In the genomic region with DNA sequence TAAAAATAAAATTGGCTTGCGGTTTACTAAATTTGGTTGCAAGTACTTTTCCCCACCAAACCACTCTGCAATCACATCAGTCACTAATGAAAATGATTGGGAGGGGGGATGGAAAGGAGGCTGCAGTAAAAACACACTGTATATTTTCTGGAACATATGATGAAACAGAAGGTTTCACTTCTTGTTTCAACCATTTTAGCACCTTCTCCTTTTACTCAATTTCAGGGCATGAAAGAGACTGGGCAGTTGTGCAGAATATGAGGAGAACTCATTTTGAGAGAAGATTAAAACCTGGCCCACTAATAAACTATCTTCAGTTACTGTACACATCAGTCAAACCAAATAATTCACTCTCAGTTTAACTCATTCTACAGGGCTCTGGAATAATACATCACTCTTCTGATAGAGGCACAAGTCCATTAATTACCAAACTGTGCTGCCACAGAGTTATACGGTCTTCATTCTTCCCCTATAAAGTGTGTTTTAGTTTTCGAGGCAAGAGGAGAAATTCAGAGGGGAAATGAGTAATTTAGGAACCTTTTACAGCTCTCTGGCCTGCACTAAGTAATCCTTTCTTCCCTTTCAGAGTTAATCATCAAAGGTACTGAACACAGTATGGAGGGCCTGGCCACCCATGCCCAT, we compare ENCODE assay signal across 8 cellular contexts. TPM values are rescaled to one million over a fixed set of nuclear protein-coding genes. Genes with fewer than 3 reads are reported as not detected.
DNase-seq lines count a peak whose midpoint lies in the region; ATAC-seq, FAIRE-seq and TF ChIP-seq lines count a peak whose summit lies in the region.

No MANE protein-coding gene starts in this region.

- peaks cover 4% of the 10 kb centered on the region for H3K36me3 Mint-ChIP-seq in activated CD4-positive, alpha-beta memory T cell treated with anti-CD3 and anti-CD28 coated beads, Interleukin-2, amount 10 ng/mL, durations not matched to agents 7 days and 5 days (ENCODE audit: low read depth)

- in situ Hi-C loops in G401 (cut with HindIII; ENCODE audit: low sequenced_read_pairs): no loop called here

- H3K4me3 Mint-ChIP-seq in activated CD4-positive, alpha-beta memory T cell treated with anti-CD3 and anti-CD28 coated beads, Interleukin-2, amount 10 ng/mL, durations not matched to agents 7 days and 5 days: no peak overlapping the region

- CTCF ChIA-PET in A549 (lab: Yijun Ruan, JAX): interaction anchor here (0.6 kb wide), 1 partner anchor 508 kb away, joined by 4 read pairs; no protein-coding TSS in a partner anchor
- CTCF ChIA-PET in activated CD4-positive, alpha-beta memory T cell treated with anti-CD3 and anti-CD28 coated beads, Interleukin-2, amount 10 ng/mL, durations not matched to agents 7 days and 5 days (lab: Charles Lee): no interaction called here

- peak overlapping the region; percentile 13 for H3K27ac Mint-ChIP-seq in activated CD4-positive, alpha-beta memory T cell treated with anti-CD3 and anti-CD28 coated beads, Interleukin-2, amount 10 ng/mL, durations not matched to agents 7 days and 5 days

- H3K4me2 ChIP-seq in A549: peak overlapping the region; percentile 42; the same call in 1 of the 3 replicates

- TF ChIP-seq EP300 in A549 (IDR thresholded peaks at IDR 0.05): no peak
- no peak for TF ChIP-seq EP300 in upper lobe of left lung (IDR thresholded peaks at IDR 0.05)

- TF ChIP-seq CTCF in A549 (IDR thresholded peaks at IDR 0.05) (no peak), upper lobe of left lung (IDR thresholded peaks at IDR 0.05) (no peak)

- peaks cover 47% of the 10 kb centered on the region for H3K4me1 Mint-ChIP-seq in activated CD4-positive, alpha-beta memory T cell treated with anti-CD3 and anti-CD28 coated beads, Interleukin-2, amount 10 ng/mL, durations not matched to agents 7 days and 5 days

- no peak overlapping the region for H3K4me3 ChIP-seq in A549
- no peak overlapping the region for H3K4me3 ChIP-seq in upper lobe of left lung

- DNase-seq in A549 (ENCODE audit: low read depth in 1 of 2, low spot score in 1 of 2) (no peak), upper lobe of left lung (no peak), G401 (ENCODE audit: low spot score) (no peak), NCI-H2029 (lab: John Stamatoyannopoulos, UW) (no peak), glomerular visceral epithelial cell (ENCODE audit: extremely low spot score) (no peak)
- no peak for DNase-seq in activated CD4-positive, alpha-beta memory T cell treated with anti-CD3 and anti-CD28 coated beads, Interleukin-2, amount 10 ng/mL, durations not matched to agents 7 days and 5 days

- 77% methylated on average over 3 of the region's 3 CpGs for whole genome bisulfite sequencing in A549 (ENCODE audit: missing lambda C conversion rate)
- WGBS in upper lobe of left lung, 2 donors: 57 to 71% methylated on average over 3 of the region's 3 CpGs

- H3K4me1 ChIP-seq in A549 (peaks cover 16% of the 10 kb centered on the region), upper lobe of left lung (peaks cover 15 to 28% (median 19%) of the 10 kb centered on the region in 4 donors)

- TF ChIP-seq POLR2A in A549 (IDR thresholded peaks at IDR 0.05; ENCODE audit: low read length) (no peak), upper lobe of left lung (IDR thresholded peaks at IDR 0.05) (no peak)

- H3K27ac ChIP-seq in A549: no peak overlapping the region
- peak overlapping the region in 3 of 4 donors; percentile 8 to 31 (median 16) for H3K27ac ChIP-seq in upper lobe of left lung

- FAIRE-seq in A549 (lab: Jason Lieb, UNC): no peak

- H3K36me3 ChIP-seq in upper lobe of left lung: no peaks in the 10 kb centered on the region

- H3K27me3 ChIP-seq in upper lobe of left lung: no peaks in the 10 kb centered on the region

- no peak for TF ChIP-seq RAD21 in A549 (conservative IDR thresholded peaks at IDR 0.05 in 1 of 2, IDR thresholded peaks at IDR 0.05 in 1 of 2)

- H3K9me3 ChIP-seq in A549 (no peaks in the 10 kb centered on the region), upper lobe of left lung (no peaks in the 10 kb centered on the region)

- H3K27me3 Mint-ChIP-seq in activated CD4-positive, alpha-beta memory T cell treated with anti-CD3 and anti-CD28 coated beads, Interleukin-2, amount 10 ng/mL, durations not matched to agents 7 days and 5 days: peaks cover 38% of the 10 kb centered on the region

- POLR2A ChIA-PET in A549 (lab: Yijun Ruan, JAX): no interaction called here
- POLR2A ChIA-PET in activated CD4-positive, alpha-beta memory T cell treated with anti-CD3 and anti-CD28 coated beads, Interleukin-2, amount 10 ng/mL, durations not matched to agents 7 days and 5 days (lab: Charles Lee): no interaction called here

- peaks cover 4% of the 10 kb centered on the region for H3K9me3 Mint-ChIP-seq in activated CD4-positive, alpha-beta memory T cell treated with anti-CD3 and anti-CD28 coated beads, Interleukin-2, amount 10 ng/mL, durations not matched to agents 7 days and 5 days

- ATAC-seq in A549: no peak
- ATAC-seq in GM19035 (IDR thresholded peaks at IDR 0.05; ENCODE audit: unreplicated experiment): peak; percentile 81
- peak; percentile 84 for ATAC-seq in HG03095 (IDR thresholded peaks at IDR 0.05; ENCODE audit: unreplicated experiment)
- ATAC-seq in upper lobe of left lung (ENCODE audit: low FRiP score in 2 of 2): peak in 1 of 2 donors; percentile 63

TF ChIP-seq in A549, 52 proteins besides CTCF, POLR2A, EP300 and RAD21:
- TF ChIP-seq, protein P1, sequence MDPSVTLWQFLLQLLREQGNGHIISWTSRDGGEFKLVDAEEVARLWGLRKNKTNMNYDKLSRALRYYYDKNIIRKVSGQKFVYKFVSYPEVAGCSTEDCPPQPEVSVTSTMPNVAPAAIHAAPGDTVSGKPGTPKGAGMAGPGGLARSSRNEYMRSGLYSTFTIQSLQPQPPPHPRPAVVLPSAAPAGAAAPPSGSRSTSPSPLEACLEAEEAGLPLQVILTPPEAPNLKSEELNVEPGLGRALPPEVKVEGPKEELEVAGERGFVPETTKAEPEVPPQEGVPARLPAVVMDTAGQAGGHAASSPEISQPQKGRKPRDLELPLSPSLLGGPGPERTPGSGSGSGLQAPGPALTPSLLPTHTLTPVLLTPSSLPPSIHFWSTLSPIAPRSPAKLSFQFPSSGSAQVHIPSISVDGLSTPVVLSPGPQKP (IDR thresholded peaks at IDR 0.05; ENCODE audit: low read depth, low read length): no peak
- TF ChIP-seq MYC (IDR thresholded peaks at IDR 0.05; ENCODE audit: borderline replicate concordance, low read length) (no peak), CBX2 (IDR thresholded peaks at IDR 0.05; ENCODE audit: borderline replicate concordance, low read depth) (no peak), CHD4 (IDR thresholded peaks at IDR 0.05; ENCODE audit: borderline replicate concordance) (no peak), JUN (IDR thresholded peaks at IDR 0.05) (no peak), SMC3 (IDR thresholded peaks at IDR 0.05) (no peak), NPAS2 (CRISPR knock-in tag; IDR thresholded peaks at IDR 0.05; ENCODE audit: borderline replicate concordance) (no peak), ZC3H11A (IDR thresholded peaks at IDR 0.05) (no peak), KDM5A (IDR thresholded peaks at IDR 0.05) (no peak), ZNF302 (CRISPR knock-in tag; IDR thresholded peaks at IDR 0.05) (no peak), RARB (CRISPR knock-in tag; IDR thresholded peaks at IDR 0.05) (no peak), JUNB (IDR thresholded peaks at IDR 0.05) (no peak)
- TF ChIP-seq, protein P2, sequence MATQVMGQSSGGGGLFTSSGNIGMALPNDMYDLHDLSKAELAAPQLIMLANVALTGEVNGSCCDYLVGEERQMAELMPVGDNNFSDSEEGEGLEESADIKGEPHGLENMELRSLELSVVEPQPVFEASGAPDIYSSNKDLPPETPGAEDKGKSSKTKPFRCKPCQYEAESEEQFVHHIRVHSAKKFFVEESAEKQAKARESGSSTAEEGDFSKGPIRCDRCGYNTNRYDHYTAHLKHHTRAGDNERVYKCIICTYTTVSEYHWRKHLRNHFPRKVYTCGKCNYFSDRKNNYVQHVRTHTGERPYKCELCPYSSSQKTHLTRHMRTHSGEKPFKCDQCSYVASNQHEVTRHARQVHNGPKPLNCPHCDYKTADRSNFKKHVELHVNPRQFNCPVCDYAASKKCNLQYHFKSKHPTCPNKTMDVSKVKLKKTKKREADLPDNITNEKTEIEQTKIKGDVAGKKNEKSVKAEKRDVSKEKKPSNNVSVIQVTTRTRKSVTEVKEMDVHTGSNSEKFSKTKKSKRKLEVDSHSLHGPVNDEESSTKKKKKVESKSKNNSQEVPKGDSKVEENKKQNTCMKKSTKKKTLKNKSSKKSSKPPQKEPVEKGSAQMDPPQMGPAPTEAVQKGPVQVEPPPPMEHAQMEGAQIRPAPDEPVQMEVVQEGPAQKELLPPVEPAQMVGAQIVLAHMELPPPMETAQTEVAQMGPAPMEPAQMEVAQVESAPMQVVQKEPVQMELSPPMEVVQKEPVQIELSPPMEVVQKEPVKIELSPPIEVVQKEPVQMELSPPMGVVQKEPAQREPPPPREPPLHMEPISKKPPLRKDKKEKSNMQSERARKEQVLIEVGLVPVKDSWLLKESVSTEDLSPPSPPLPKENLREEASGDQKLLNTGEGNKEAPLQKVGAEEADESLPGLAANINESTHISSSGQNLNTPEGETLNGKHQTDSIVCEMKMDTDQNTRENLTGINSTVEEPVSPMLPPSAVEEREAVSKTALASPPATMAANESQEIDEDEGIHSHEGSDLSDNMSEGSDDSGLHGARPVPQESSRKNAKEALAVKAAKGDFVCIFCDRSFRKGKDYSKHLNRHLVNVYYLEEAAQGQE (IDR thresholded peaks at IDR 0.05): no peak
- TF ChIP-seq, protein P3, sequence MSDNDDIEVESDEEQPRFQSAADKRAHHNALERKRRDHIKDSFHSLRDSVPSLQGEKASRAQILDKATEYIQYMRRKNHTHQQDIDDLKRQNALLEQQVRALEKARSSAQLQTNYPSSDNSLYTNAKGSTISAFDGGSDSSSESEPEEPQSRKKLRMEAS (IDR thresholded peaks at IDR 0.05): no peak

RNA-seq across cellular contexts. Expression of gene JAZF1, which starts 25.5 kb away (rescaled TPM):
- polyA plus RNA-seq in A549 (2011; rRNA removed) (1.9 and 2.4 TPM in 2 replicates), A549 (2017; fragmentation: RNase III; extraction: RNeasy Plus Mini Kit Qiagen cat#74134 plus additional on column Dnase treatment) (2.6 to 2.8 TPM (median 2.7 TPM) in 3 replicates)
- polyA plus RNA-seq in A549 (2012; cell fraction: cytosol; rRNA removed): 1.7 TPM in 2 replicates
- 0.70 and 1.2 TPM in 2 replicates for polyA plus RNA-seq in A549 (2012; cell fraction: nucleus; rRNA removed)
- polyA minus RNA-seq in A549 (2011; rRNA and poly(A)+ RNA removed): 0.91 and 2.4 TPM in 2 replicates
- total RNA-seq in activated CD4-positive, alpha-beta memory T cell treated with anti-CD3 and anti-CD28 coated beads, Interleukin-2, amount 10 ng/mL, durations not matched to agents 7 days and 5 days: 1 to 10 TPM; 7.2 to 7.3 TPM
- 10 to 100 TPM in 4 of 6 donors, 1 to 10 TPM in 2; 4.2 to 19.4 (median 12.4) TPM for total RNA-seq in upper lobe of left lung
- total RNA-seq in G401 (2014; rRNA removed; shearing (Covaris generic)): not detected in 2 replicates

Comparison
In these comparisons a context has a peak if more than half of its experiments do, and no peak if none do; other contexts are left out.
1. ATAC-seq: peak in GM19035 (single experiment) and HG03095 (single experiment); none in A549 (0 of 2).
2. H3K27ac ChIP-seq: peak in upper lobe of left lung (3 of 4); none in A549 (0 of 2).